Comparison of ENCODE assay signal across 8 cellular contexts in genomic region chr11:27158763-27159679, GRCh38.
DNase-seq lines count a peak whose midpoint lies in the region; ATAC-seq, FAIRE-seq and TF ChIP-seq lines count a peak whose summit lies in the region.

No MANE protein-coding gene starts in this region.

- H3K27me3 ChIP-seq in right atrium auricular region = no peaks in the 10 kb centered on the region

- peak; percentile 89 for FAIRE-seq in GM12892 (lab: Jason Lieb, UNC)

- peak; percentile 88 for DNase-seq in AG08395 (ENCODE audit: low spot score)
- no peak for DNase-seq in GM12892 (ENCODE audit: insufficient read length)
- DNase-seq in NCI-H226 = peak; percentile 50
- DNase-seq in amygdala (lab: John Stamatoyannopoulos, UW) = peak in 36 of 56 donors; percentile 2 to 69 (median 22)
- DNase-seq in right atrium auricular region (ENCODE audit: low spot score) = no peak
- peak; percentile 77 for DNase-seq in skeletal muscle cell (ENCODE audit: low read depth)
- DNase-seq in GF-D8 (lab: John Stamatoyannopoulos, UW) = no peak

- TF ChIP-seq POLR2A in GM12892 (IDR thresholded peaks at IDR 0.05; ENCODE audit: low read depth, low read length) = no peak

- TF ChIP-seq CTCF in right atrium auricular region (IDR thresholded peaks at IDR 0.05) = peak; percentile 50 to 84

- no peaks in the 10 kb centered on the region for H3K36me3 ChIP-seq in right atrium auricular region

- no peaks in the 10 kb centered on the region for H3K4me1 ChIP-seq in right atrium auricular region

- H3K27ac ChIP-seq in right atrium auricular region = no peak overlapping the region

- H3K4me3 ChIP-seq in right atrium auricular region = no peak overlapping the region
- no peak overlapping the region for H3K4me3 ChIP-seq in skeletal muscle cell (ENCODE audit: low read depth, low read length)

- no peaks in the 10 kb centered on the region for H3K9me3 ChIP-seq in right atrium auricular region

- peak; percentile 70 for ATAC-seq in HG03135 (IDR thresholded peaks at IDR 0.05; ENCODE audit: unreplicated experiment)

Comparison
In these comparisons a context has a peak if more than half of its experiments do, and no peak if none do; other contexts are left out.
1. DNase-seq: peak in AG08395 (single experiment), NCI-H226 (single experiment), amygdala (36 of 56) and skeletal muscle cell (single experiment); none in GM12892 (single experiment), right atrium auricular region (single experiment) and GF-D8 (single experiment).